ENCODE assay signal across 15 cellular contexts in the genomic region with DNA sequence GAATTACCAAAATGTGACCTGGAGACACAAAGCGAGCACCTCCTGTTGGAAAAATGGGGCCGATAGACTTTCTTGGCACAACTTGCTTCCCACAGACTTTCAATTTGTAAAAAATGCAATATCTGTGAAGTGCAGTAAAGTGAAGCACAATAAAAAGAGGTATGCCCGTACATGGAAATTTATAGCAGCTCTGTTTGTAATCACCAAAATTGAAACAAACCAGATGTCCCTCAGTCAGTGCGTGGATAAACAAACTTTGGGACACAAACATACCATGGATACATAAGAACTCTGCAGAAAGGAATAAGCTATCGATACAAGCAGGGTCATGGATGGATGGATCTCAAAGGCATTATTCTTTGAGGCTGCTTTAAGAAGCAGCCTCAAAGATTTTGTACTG. TPM values are rescaled to one million over a fixed set of nuclear protein-coding genes. Genes with fewer than 3 reads are reported as not detected.
DNase-seq lines count a peak whose midpoint lies in the region; ATAC-seq and TF ChIP-seq lines count a peak whose summit lies in the region.
"Had no signal": no experiment of that assay in that cellular context is flagged by ENCODE, and none has a peak within 500 bp of the region (broad histone marks: within the 10 kb centered on the region; RNA-seq: fewer than 3 reads in every experiment).

No MANE protein-coding gene starts in this region.

- H3K9me3 ChIP-seq in SK-N-SH (no peaks in the 10 kb centered on the region), thoracic aorta (peaks cover 5% of the 10 kb centered on the region)
- H3K9me3 ChIP-seq: mucosa of descending colon had no signal

- peaks cover 33% of the 10 kb centered on the region for H3F3A ChIP-seq in SK-N-SH (replicated peaks; ENCODE audit: insufficient read depth)

- intact Hi-C loops in activated CD8-positive, alpha-beta T cell treated with anti-CD3 and anti-CD28 coated beads for 36 hours (cut with micrococcal nuclease): no loop called here

- no peaks in the 10 kb centered on the region for H3K9me2 ChIP-seq in SK-N-SH

- H3K4me1 ChIP-seq in SK-N-SH (ENCODE audit: control insufficient read depth in 1 of 2, insufficient read depth in 2 of 2, low read depth in 1 of 2, low read length in 1 of 2): peaks cover 3 to 39% of the 10 kb centered on the region in 2 experiments
- peaks cover 33 to 37% of the 10 kb centered on the region in 2 donors for H3K4me1 ChIP-seq in thoracic aorta (ENCODE audit: control insufficient read depth in 1 of 2, low read depth in 2 of 2)
- H3K4me1 ChIP-seq: parathyroid adenoma had no signal

- peaks cover 48% of the 10 kb centered on the region for H3K79me2 ChIP-seq in SK-N-SH (ENCODE audit: insufficient read depth)
- H3K79me2 ChIP-seq: parathyroid adenoma had no signal

- no peaks in the 10 kb centered on the region for H4K20me1 ChIP-seq in SK-N-SH (ENCODE audit: insufficient read depth)

- CTCF ChIA-PET in activated CD8-positive, alpha-beta T cell treated with anti-CD3 and anti-CD28 coated beads for 36 hours (lab: Charles Lee): interaction anchor here (3.1 to 10.1 kb wide), 2 partner anchors 11 to 32 kb away, joined by 11 to 98 read pairs; a partner anchor contains a TSS
- CTCF ChIA-PET in activated CD8-positive, alpha-beta T cell treated with anti-CD3 and anti-CD28 coated beads, Interleukin-2, amount 10 ng/mL, durations not matched to agents 7 days and 5 days (lab: Charles Lee): interaction anchor here (1.7 to 2.6 kb wide), 3 partner anchors 8 to 101 kb away, joined by 4 to 11 read pairs (median 8); no protein-coding TSS in a partner anchor
- CTCF ChIA-PET in SK-N-SH (lab: Yijun Ruan, JAX): interaction anchor here (0.5 to 1.6 kb wide), 6 partner anchors 12 to 49 kb away, joined by 3 to 4 read pairs (median 3); no protein-coding TSS in a partner anchor

- peaks cover 49% of the 10 kb centered on the region for H3K36me3 Mint-ChIP-seq in activated CD8-positive, alpha-beta T cell treated with anti-CD3 and anti-CD28 coated beads for 36 hours (ENCODE audit: low read depth)
- H3K36me3 Mint-ChIP-seq in activated CD8-positive, alpha-beta T cell treated with anti-CD3 and anti-CD28 coated beads, Interleukin-2, amount 10 ng/mL, durations not matched to agents 7 days and 5 days (ENCODE audit: low read depth): peaks cover 40% of the 10 kb centered on the region

- H3K27me3 ChIP-seq in SK-N-SH (ENCODE audit: insufficient read depth): no peaks in the 10 kb centered on the region
- H3K27me3 ChIP-seq in thoracic aorta (replicated peaks; ENCODE audit: insufficient read depth): no peaks in the 10 kb centered on the region

- H2AFZ ChIP-seq in SK-N-SH (ENCODE audit: low read depth): no peak overlapping the region
- H2AFZ ChIP-seq: parathyroid adenoma had no signal

- no peak overlapping the region for H3K9ac ChIP-seq in SK-N-SH
- H3K9ac ChIP-seq: parathyroid adenoma had no signal

- 61% methylated on average over 5 of the region's 5 CpGs for WGBS in SK-N-SH (ENCODE audit: low lambda C conversion rate)

- H3K4me3 ChIP-seq in SK-N-SH (ENCODE audit: low read depth in 2 of 2, low read length in 1 of 2) (no peak overlapping the region), thoracic aorta (peak overlapping the region; percentile 15)
- H3K4me3 ChIP-seq: mucosa of descending colon had no signal

- TF ChIP-seq RAD21 in SK-N-SH (IDR thresholded peaks at IDR 0.05; ENCODE audit: low read length): no peak

- peaks cover 14 to 19% of the 10 kb centered on the region in 2 experiments for H3K36me3 ChIP-seq in SK-N-SH (replicated peaks in 1 of 2; ENCODE audit: control insufficient read depth in 1 of 2, insufficient read depth in 2 of 2, low read length in 1 of 2)
- no peaks in the 10 kb centered on the region for H3K36me3 ChIP-seq in thoracic aorta

- no peaks in the 10 kb centered on the region for H3K27me3 Mint-ChIP-seq in activated CD8-positive, alpha-beta T cell treated with anti-CD3 and anti-CD28 coated beads for 36 hours
- H3K27me3 Mint-ChIP-seq in activated CD8-positive, alpha-beta T cell treated with anti-CD3 and anti-CD28 coated beads, Interleukin-2, amount 10 ng/mL, durations not matched to agents 7 days and 5 days (ENCODE audit: low read depth): no peaks in the 10 kb centered on the region

- H3K4me2 ChIP-seq in SK-N-SH: no peak overlapping the region

- TF ChIP-seq EP300 in SK-N-SH (IDR thresholded peaks at IDR 0.05; ENCODE audit: borderline replicate concordance in 1 of 2, low read depth in 1 of 2, low read length in 1 of 2): no peak

- POLR2A ChIA-PET in activated CD8-positive, alpha-beta T cell treated with anti-CD3 and anti-CD28 coated beads for 36 hours (lab: Charles Lee): interaction anchor here (1.1 to 2.2 kb wide), 4 partner anchors 11 to 54 kb away, joined by 3 to 14 read pairs (median 4); no protein-coding TSS in a partner anchor
- POLR2A ChIA-PET in activated CD8-positive, alpha-beta T cell treated with anti-CD3 and anti-CD28 coated beads, Interleukin-2, amount 10 ng/mL, durations not matched to agents 7 days and 5 days (lab: Charles Lee): interaction anchor here (1.0 to 1.3 kb wide), 2 partner anchors 33 to 53 kb away, joined by 4 to 6 read pairs; no protein-coding TSS in a partner anchor
- POLR2A ChIA-PET in SK-N-SH (lab: Yijun Ruan, JAX): no interaction called here

- H3K4me3 Mint-ChIP-seq in activated CD8-positive, alpha-beta T cell treated with anti-CD3 and anti-CD28 coated beads for 36 hours: no peak overlapping the region
- no peak overlapping the region for H3K4me3 Mint-ChIP-seq in activated CD8-positive, alpha-beta T cell treated with anti-CD3 and anti-CD28 coated beads, Interleukin-2, amount 10 ng/mL, durations not matched to agents 7 days and 5 days

- TF ChIP-seq CTCF in activated CD8-positive, alpha-beta T cell treated with anti-CD3 and anti-CD28 coated beads for 36 hours (IDR thresholded peaks at IDR 0.05): no peak
- TF ChIP-seq CTCF in SK-N-SH (IDR thresholded peaks at IDR 0.05) (no peak), thoracic aorta (IDR thresholded peaks at IDR 0.05) (no peak)

- TF ChIP-seq POLR2A in erythroblast (IDR thresholded peaks at IDR 0.05; ENCODE audit: low read length): no peak

- H3K27ac ChIP-seq in SK-N-SH (ENCODE audit: low read depth in 2 of 2, low read length in 1 of 2) (peak overlapping the region in 1 of 2 experiments; percentile 28; a peak in 1 of 4 replicates), thoracic aorta (peak overlapping the region; percentile 14 to 46)
- H3K27ac ChIP-seq: parathyroid adenoma had no signal

- peak overlapping the region; percentile 39 for H3K27ac Mint-ChIP-seq in activated CD8-positive, alpha-beta T cell treated with anti-CD3 and anti-CD28 coated beads for 36 hours
- no peak overlapping the region for H3K27ac Mint-ChIP-seq in activated CD8-positive, alpha-beta T cell treated with anti-CD3 and anti-CD28 coated beads, Interleukin-2, amount 10 ng/mL, durations not matched to agents 7 days and 5 days

- H3K9me3 Mint-ChIP-seq in activated CD8-positive, alpha-beta T cell treated with anti-CD3 and anti-CD28 coated beads for 36 hours: no peaks in the 10 kb centered on the region
- no peaks in the 10 kb centered on the region for H3K9me3 Mint-ChIP-seq in activated CD8-positive, alpha-beta T cell treated with anti-CD3 and anti-CD28 coated beads, Interleukin-2, amount 10 ng/mL, durations not matched to agents 7 days and 5 days (ENCODE audit: insufficient read depth)

- peaks cover 74% of the 10 kb centered on the region for H3K4me1 Mint-ChIP-seq in activated CD8-positive, alpha-beta T cell treated with anti-CD3 and anti-CD28 coated beads for 36 hours (ENCODE audit: low read depth)
- H3K4me1 Mint-ChIP-seq in activated CD8-positive, alpha-beta T cell treated with anti-CD3 and anti-CD28 coated beads, Interleukin-2, amount 10 ng/mL, durations not matched to agents 7 days and 5 days (ENCODE audit: low read depth): peaks cover 69% of the 10 kb centered on the region

- no peak for DNase-seq in activated CD8-positive, alpha-beta T cell treated with anti-CD3 and anti-CD28 coated beads for 36 hours
- DNase-seq in activated CD8-positive, alpha-beta T cell treated with anti-CD3 and anti-CD28 coated beads, Interleukin-2, amount 10 ng/mL, durations not matched to agents 7 days and 5 days: no peak
- DNase-seq in SK-N-SH: peak; percentile 22
- DNase-seq in left kidney (ENCODE audit: low read depth, low spot score): peak; percentile 37
- DNase-seq in thoracic aorta (ENCODE audit: low spot score): no peak
- DNase-seq in erythroblast (lab: John Stamatoyannopoulos, UW): no peak
- no peak for DNase-seq in activated CD4-positive, CD25-positive, alpha-beta regulatory T cell treated with anti-CD3 and anti-CD28 coated beads, Interleukin-2, amount 50 U/mL, for 72 hours
- DNase-seq: amniotic stem cell, cerebellar nuclear complex, head of caudate nucleus, Karpas-422, mucosa of descending colon, NCI-H1417 treated with DMSO at 0.1 percent for 48 hours had no signal

- ATAC-seq in activated CD8-positive, alpha-beta T cell treated with anti-CD3 and anti-CD28 coated beads for 36 hours: no peak
- ATAC-seq in activated CD8-positive, alpha-beta T cell treated with anti-CD3 and anti-CD28 coated beads, Interleukin-2, amount 10 ng/mL, durations not matched to agents 7 days and 5 days: no peak
- ATAC-seq in thoracic aorta (ENCODE audit: insufficient number of reproducible peaks, low FRiP score, low read depth) (no peak), HG03135 (IDR thresholded peaks at IDR 0.05; ENCODE audit: unreplicated experiment) (no peak)
- ATAC-seq: mucosa of descending colon had no signal

RNA-seq across cellular contexts. Expression of a gene that starts 33.6 kb away (rescaled TPM):
- total RNA-seq in activated CD8-positive, alpha-beta T cell treated with anti-CD3 and anti-CD28 coated beads for 36 hours: 10 to 100 TPM; 26.7 to 28.3 TPM
- total RNA-seq in activated CD8-positive, alpha-beta T cell treated with anti-CD3 and anti-CD28 coated beads, Interleukin-2, amount 10 ng/mL, durations not matched to agents 7 days and 5 days: 10 to 100 TPM; 18.0 to 21.6 TPM
- 10.9 and 18.4 TPM in 2 replicates for polyA plus RNA-seq in SK-N-SH (2012; rRNA removed)
- polyA plus RNA-seq in SK-N-SH (2012; cell fraction: cytosol; rRNA removed): 12.7 and 13.2 TPM in 2 replicates
- 12.0 and 22.4 TPM in 2 replicates for polyA plus RNA-seq in SK-N-SH (2012; cell fraction: nucleus; rRNA removed)
- 10 to 100 TPM; 60.7 to 80.4 TPM for total RNA-seq in thoracic aorta

Comparison
In these comparisons a context has a peak if more than half of its experiments do, and no peak if none do; other contexts are left out.
1. DNase-seq: peak in SK-N-SH (single experiment) and left kidney (single experiment); none in activated CD8-positive, alpha-beta T cell treated with anti-CD3 and anti-CD28 coated beads for 36 hours (single experiment), activated CD8-positive, alpha-beta T cell treated with anti-CD3 and anti-CD28 coated beads, Interleukin-2, amount 10 ng/mL, durations not matched to agents 7 days and 5 days (single experiment), thoracic aorta (single experiment), erythroblast (0 of 2) and activated CD4-positive, CD25-positive, alpha-beta regulatory T cell treated with anti-CD3 and anti-CD28 coated beads, Interleukin-2, amount 50 U/mL, for 72 hours (single experiment).